In the genomic region with DNA sequence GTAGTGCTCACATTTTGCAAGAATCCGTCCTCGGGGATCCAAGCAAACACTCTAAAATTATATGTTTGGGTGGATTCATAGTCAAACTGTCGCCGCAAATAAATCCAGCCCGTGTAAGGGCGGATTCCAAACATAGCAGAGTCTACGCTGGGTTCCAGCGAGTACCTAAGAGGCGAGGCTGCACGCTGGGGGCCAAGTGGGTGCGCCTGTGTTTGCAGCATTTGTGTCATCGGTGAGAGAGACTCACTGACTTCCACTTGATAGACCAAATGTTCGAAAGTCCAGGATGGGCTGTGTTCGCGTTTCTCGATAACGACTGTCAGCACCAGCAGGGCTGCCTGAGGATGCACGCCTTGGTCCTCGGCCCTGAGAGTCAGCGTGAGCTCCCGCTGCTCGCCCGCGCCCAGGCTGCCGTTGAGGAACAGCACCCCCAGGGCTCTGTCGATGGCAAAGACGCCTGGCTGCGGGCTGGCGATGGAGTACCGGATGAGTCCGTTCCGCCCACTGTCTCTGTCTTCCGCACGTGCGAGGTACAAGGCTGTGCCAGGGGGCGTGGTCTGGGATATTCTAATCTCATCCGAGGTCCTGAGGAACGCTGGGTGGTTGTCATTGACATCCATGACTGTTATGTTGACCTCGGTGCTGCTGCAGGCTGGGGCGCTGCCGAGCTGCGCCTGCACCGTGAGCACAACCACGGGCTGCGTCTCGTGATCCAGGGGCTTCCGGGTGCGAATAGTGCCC, we compare ENCODE assay signal across 9 cellular contexts.
A peak's percentile ranks its signal among the peaks of the same experiment; 100 is the strongest.
DNase-seq lines count a peak whose midpoint lies in the region; ATAC-seq and TF ChIP-seq lines count a peak whose summit lies in the region.
"Had no signal": no experiment of that assay in that cellular context is flagged by ENCODE, and none has a peak within 500 bp of the region (broad histone marks: within the 10 kb centered on the region; RNA-seq: fewer than 3 reads in every experiment).

No MANE protein-coding gene starts in this region.

- H3K4me1 ChIP-seq in right cardiac atrium (ENCODE audit: control insufficient read depth, insufficient read depth, low read length) (no peaks in the 10 kb centered on the region), smooth muscle cell (ENCODE audit: low read depth) (peaks cover 7% of the 10 kb centered on the region)

- H3K4me3 ChIP-seq in GM08714 (ENCODE audit: low read length) (peak overlapping the region; percentile 2; the same call in 1 of the 2 replicates), right cardiac atrium (ENCODE audit: low read length) (no peak overlapping the region), smooth muscle cell (peak overlapping the region; percentile 43)

- H4K20me1 ChIP-seq in smooth muscle cell (ENCODE audit: low read depth) = no peaks in the 10 kb centered on the region

- H3K36me3 ChIP-seq in smooth muscle cell (ENCODE audit: low read depth) = no peaks in the 10 kb centered on the region

- H3K9ac ChIP-seq in smooth muscle cell (ENCODE audit: low read depth) = no peak overlapping the region
- H3K9ac ChIP-seq: KMS-11 had no signal

- intact Hi-C loops in right cardiac atrium (cut with DNase I) = no loop called here

- no peaks in the 10 kb centered on the region for H3K9me3 ChIP-seq in right cardiac atrium (ENCODE audit: control insufficient read depth, low read length)
- H3K9me3 ChIP-seq in smooth muscle cell (replicated peaks; ENCODE audit: low read depth) = no peaks in the 10 kb centered on the region

- TF ChIP-seq CTCF in smooth muscle cell (IDR thresholded peaks at IDR 0.05; ENCODE audit: borderline replicate concordance, insufficient read depth, poor library complexity, severe bottlenecking) = no peak

- ATAC-seq in HG02610 (IDR thresholded peaks at IDR 0.05; ENCODE audit: unreplicated experiment) (peak; percentile 73), right cardiac atrium (peak; percentile 55 to 86)

- H3K79me2 ChIP-seq in smooth muscle cell (ENCODE audit: low read depth) = no peaks in the 10 kb centered on the region

- H2AFZ ChIP-seq in smooth muscle cell (ENCODE audit: low read depth) = peak overlapping the region; percentile 66

- DNase-seq in NOMO-1 treated with DMSO at 0.1 percent for 48 hours (lab: John Stamatoyannopoulos, UW; ENCODE audit: unreplicated experiment) = peak; percentile 62
- DNase-seq in activated effector memory CD4-positive, alpha-beta T cell treated with Interleukin-2 at 50 U/mL for 16 hours = peak; percentile 17
- DNase-seq in right cardiac atrium = peak; percentile 24 to 66 (median 60)
- peak; percentile 4 for DNase-seq in smooth muscle cell (lab: John Stamatoyannopoulos, UW; ENCODE audit: unreplicated experiment)
- no peak for DNase-seq in NCI-H187 (lab: John Stamatoyannopoulos, UW)
- DNase-seq in GDM1 (lab: John Stamatoyannopoulos, UW) = no peak

- H3K4me2 ChIP-seq in smooth muscle cell = peak overlapping the region; percentile 81
- H3K4me2 ChIP-seq: KMS-11 had no signal

- 4% methylated on average over 48 of the region's 48 CpGs for WGBS in right cardiac atrium
- WGBS in smooth muscle cell (ENCODE audit: low lambda C conversion rate) = 10% methylated on average over 48 of the region's 48 CpGs

- no peaks in the 10 kb centered on the region for H3F3A ChIP-seq in smooth muscle cell (ENCODE audit: low read depth)

- H3K27me3 ChIP-seq in right cardiac atrium (ENCODE audit: control insufficient read depth, insufficient read depth) (no peaks in the 10 kb centered on the region), smooth muscle cell (ENCODE audit: low read depth) (peaks cover 38% of the 10 kb centered on the region)

- no peak overlapping the region for H3K27ac ChIP-seq in right cardiac atrium (ENCODE audit: low read length)
- no peak overlapping the region for H3K27ac ChIP-seq in smooth muscle cell (ENCODE audit: low read depth)
- H3K27ac ChIP-seq: KMS-11 had no signal

Comparison
In these comparisons a context has a peak if more than half of its experiments do, and no peak if none do; other contexts are left out.
1. DNase-seq: peak in NOMO-1 treated with DMSO at 0.1 percent for 48 hours (single experiment), activated effector memory CD4-positive, alpha-beta T cell treated with Interleukin-2 at 50 U/mL for 16 hours (single experiment), right cardiac atrium (3 of 3) and smooth muscle cell (single experiment); none in NCI-H187 (0 of 2) and GDM1 (single experiment).